Comparison of ENCODE assay signal across 8 cellular contexts in the genomic region with DNA sequence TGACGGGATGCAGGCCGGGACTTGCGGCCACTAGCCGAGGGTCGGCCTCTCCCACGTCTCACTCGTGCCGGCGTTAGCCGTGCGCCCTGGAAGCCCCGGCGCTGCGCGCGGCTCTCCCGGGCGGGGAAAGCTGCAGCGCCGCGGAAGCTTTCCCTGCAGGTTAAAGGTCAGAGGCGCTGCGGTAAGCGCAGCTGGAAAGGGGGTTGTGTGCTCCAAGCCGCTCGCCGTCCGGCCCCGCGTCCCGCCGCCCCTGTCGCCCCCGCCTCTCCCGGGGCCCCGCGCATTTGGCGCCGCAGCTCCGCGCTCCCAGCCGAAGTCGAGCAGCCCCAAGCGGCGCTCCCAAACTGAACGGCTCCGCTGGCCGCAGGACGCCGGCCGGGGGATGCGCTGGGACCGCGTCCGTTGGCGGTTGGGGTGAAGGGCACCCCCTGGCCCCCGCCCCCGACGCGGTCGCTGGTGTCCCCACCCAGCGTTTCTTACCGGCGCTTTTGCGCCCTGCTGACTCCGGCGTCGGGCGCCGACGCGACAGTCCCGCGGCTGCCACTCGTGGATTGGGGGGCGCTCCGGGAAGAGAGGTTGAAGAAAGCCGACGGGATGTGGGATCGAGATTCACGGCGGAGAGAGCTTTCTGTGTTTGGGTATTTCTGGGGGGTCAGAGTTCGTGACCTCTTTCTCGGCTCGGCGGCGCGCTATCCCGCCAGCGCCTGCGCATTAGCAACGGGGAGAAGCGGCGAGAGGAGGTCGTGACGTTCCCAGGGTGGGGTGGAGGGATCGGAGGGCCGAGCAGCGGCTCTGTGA. TPM values are rescaled to one million over a fixed set of nuclear protein-coding genes. Genes with fewer than 3 reads are reported as not detected.
A peak's percentile ranks its signal among the peaks of the same experiment; 100 is the strongest.
DNase-seq lines count a peak whose midpoint lies in the region; ATAC-seq and TF ChIP-seq lines count a peak whose summit lies in the region.

A gene (minus strand): TSS at position 719 of the 798 bp plus-strand sequence. CDS start 6,234 bp downstream, outside the sequence.

- DNase-seq in Caki2 (ENCODE audit: low read depth): peak; percentile 83
- DNase-seq in OCI-LY7 (ENCODE audit: low spot score): peak; percentile 97
- peak; percentile 81 for DNase-seq in activated T-cell treated with anti-CD3 and anti-CD28 coated beads for 1 hour (ENCODE audit: low read depth)
- DNase-seq in epidermal melanocyte (ENCODE audit: insufficient read length, low spot score): peak; percentile 94
- DNase-seq in middle frontal gyrus (ENCODE audit: extremely low spot score, low spot score): peak; percentile 92
- DNase-seq in stimulated activated CD8-positive, alpha-beta memory T cell treated with anti-CD3 and anti-CD28 coated beads, Interleukin-2, amount 100 ng/mL, for 48 hours (ENCODE audit: low read depth in 2 of 2): peak; percentile 22 to 86

- BruUV-seq in OCI-LY7 (replicated peaks; lab: Mats Ljungman, UMichigan): TSS peak; percentile 47

- CTCF ChIA-PET in OCI-LY7 (lab: Charles Lee; ENCODE audit: unreplicated experiment): interaction anchor here (0.7 to 1.0 kb wide), 3 partner anchors 11 to 42 kb away, joined by 3 read pairs; no protein-coding TSS in a partner anchor

- peaks cover 49% of the 10 kb centered on the region for H3K79me2 ChIP-seq in OCI-LY7 (ENCODE audit: insufficient read depth, low read depth, low read length)

- no peak for TF ChIP-seq CTCF in OCI-LY7 (conservative IDR thresholded peaks at IDR 0.05; ENCODE audit: low read length)

- intact Hi-C loops in OCI-LY7 (cut with micrococcal nuclease; ENCODE audit: unreplicated experiment): loop anchor here (1.0 to 2.0 kb wide), 2 partner anchors 144 to 263 kb away; a partner anchor contains a TSS

- H3K4me2 ChIP-seq in OCI-LY7 (ENCODE audit: low read length): peak within 1 kb of the TSS; percentile 82

- H3K27me3 ChIP-seq in HUES64 (ENCODE audit: insufficient read depth, low read length): no peaks in the 10 kb centered on the region

- H3K36me3 ChIP-seq in HUES64 (ENCODE audit: insufficient read depth, low read length) (peaks cover 20% of the 10 kb centered on the region), OCI-LY7 (ENCODE audit: insufficient read depth, low read length) (peaks cover 20% of the 10 kb centered on the region; the same call in 1 of the 2 replicates)

- H4K20me1 ChIP-seq in OCI-LY7 (ENCODE audit: insufficient read depth, low read length): no peaks in the 10 kb centered on the region

- peak within 1 kb of the TSS; percentile 89 for H2AFZ ChIP-seq in OCI-LY7 (ENCODE audit: low read length)

- in situ Hi-C loops in Caki2 (cut with HindIII; ENCODE audit: low pct_unique_long_range_greater_than_20kb, low sequenced_read_pairs): no loop called here

- ATAC-seq in GM21447 (IDR thresholded peaks at IDR 0.05; ENCODE audit: unreplicated experiment): peak; percentile 93

- H3K9me2 ChIP-seq in OCI-LY7 (ENCODE audit: insufficient read depth, low read length): no peaks in the 10 kb centered on the region

- under 1% methylated on average over 99 of the region's 99 CpGs for WGBS in HUES64

- peak within 1 kb of the TSS; percentile 94 for H3K27ac ChIP-seq in HUES64 (ENCODE audit: low read depth, low read length)
- H3K27ac ChIP-seq in OCI-LY7 (ENCODE audit: low read depth, low read length, poor library complexity, severe bottlenecking): peak within 1 kb of the TSS; percentile 53

- POLR2A ChIA-PET in OCI-LY7 (lab: Charles Lee): interaction anchor here (0.6 to 1.9 kb wide), 14 partner anchors 11 to 926 kb away, joined by 3 to 12 read pairs (median 3); a partner anchor contains a TSS

- H3K4me1 ChIP-seq in HUES64 (ENCODE audit: insufficient read depth, low read length): 0 out of 2 replicates have a peak, but pooled peaks cover 5% of the 10 kb centered on the region
- peaks cover 13% of the 10 kb centered on the region for H3K4me1 ChIP-seq in OCI-LY7 (ENCODE audit: insufficient read depth, low read length, poor library complexity, severe bottlenecking)

- H3K9ac ChIP-seq in HUES64 (ENCODE audit: low read depth, low read length): peak within 1 kb of the TSS; percentile 83

- H3K9me3 ChIP-seq in HUES64 (ENCODE audit: insufficient read depth, low read depth, low read length): no peaks in the 10 kb centered on the region
- no peaks in the 10 kb centered on the region for H3K9me3 ChIP-seq in OCI-LY7 (ENCODE audit: low read length)

- H3K4me3 ChIP-seq in HUES64 (ENCODE audit: low read length) (peak within 1 kb of the TSS; percentile 84), OCI-LY7 (ENCODE audit: low read depth, low read length, poor library complexity, severe bottlenecking) (peak within 1 kb of the TSS; percentile 93)

RNA-seq across cellular contexts. Expression of the gene that starts here (rescaled TPM):
- total RNA-seq in Caki2 (2014; rRNA removed; shearing (Covaris generic); ENCODE audit: low replicate concordance): 23.0 and 25.4 TPM in 2 replicates
- polyA plus RNA-seq in HUES64 (2013, experiment 1 of 2): 32.8 TPM
- 32.9 TPM for polyA plus RNA-seq in HUES64 (2013, experiment 2 of 2)
- 37.5 and 43.4 TPM in 2 replicates for total RNA-seq in OCI-LY7 (2014; rRNA removed; shearing (Covaris generic))
- 42.8 and 55.7 TPM in 2 replicates for total RNA-seq in OCI-LY7 (2022)

Comparison
In these comparisons a context has a peak if more than half of its experiments do, and no peak if none do; other contexts are left out.
1. Peak in every context shown above with its lines: DNase-seq, ATAC-seq, H3K4me3 ChIP-seq and H3K27ac ChIP-seq.